28 cellular contexts compared by ENCODE assay signal in genomic region chr4:186458050-186458449, GRCh38.
"Had no signal": no experiment of that assay in that cellular context is flagged by ENCODE, and none has a peak within 500 bp of the region (broad histone marks: within the 10 kb centered on the region; RNA-seq: fewer than 3 reads in every experiment).

No MANE protein-coding gene starts in this region.

- H3K27ac Mint-ChIP-seq: naive thymus-derived CD4-positive, alpha-beta T cell; natural killer cell; nephron; neural progenitor cell; progenitor cell of endocrine pancreas; stimulated activated memory B cell treated with anti-CD40 and anti-IgM and Interleukin-4, amounts not matched to agents 10 μg/mL and 1 μg/mL and 100 μg/mL, for 72 hours had no signal

- H3K27me3 ChIP-seq: neural progenitor cell, ovary, spleen, thyroid gland, tibial nerve, upper lobe of left lung, vagina had no signal

- H3K4me1 ChIP-seq: parathyroid adenoma, psoas muscle, right lobe of liver, spleen, thyroid gland, tibial nerve, upper lobe of left lung, vagina had no signal

- H3K9me3 ChIP-seq: ovary, psoas muscle, right lobe of liver, thoracic aorta, thyroid gland, vagina had no signal

- H3K36me3 ChIP-seq: neural progenitor cell, ovary, right lobe of liver, spleen, thoracic aorta, thyroid gland, tibial nerve, upper lobe of left lung, vagina had no signal

- DNase-seq: naive thymus-derived CD4-positive, alpha-beta T cell; natural killer cell; occipital lobe; ovary; posterior cingulate gyrus; psoas muscle; right cardiac atrium; right lobe of liver; spleen; stimulated activated CD4-positive, alpha-beta T cell treated with anti-CD3 and anti-CD28 coated beads, Interleukin-12 subunit alpha, Interleukin-12 subunit beta, amount 100 ng/mL, for 4 hours; stimulated activated CD4-positive, alpha-beta T cell treated with anti-CD3 and anti-CD28 coated beads, Interleukin-1b, Interleukin-23, amount 100 ng/mL, for 48 hours; stimulated activated CD4-positive, alpha-beta T cell treated with anti-CD3 and anti-CD28 coated beads, Interleukin-4, amount 100 ng/mL, for 1 hour; stimulated activated naive CD4-positive, alpha-beta T cell; stimulated activated naive CD8-positive, alpha-beta T cell treated with anti-CD3 and anti-CD28 coated beads, Interleukin-15, amount 100 ng/mL, for 72 hours; stimulated activated naive CD8-positive, alpha-beta T cell treated with anti-CD3 and anti-CD28 coated beads, Interleukin-15, Interleukin-2, amounts not matched to agents 100 U/mL and 50 U/mL, for 24 hours; thyroid gland; trophoblast cell; upper lobe of left lung had no signal

- H3K27me3 Mint-ChIP-seq: progenitor cell of endocrine pancreas; stimulated activated memory B cell treated with anti-CD40 and anti-IgM and Interleukin-4, amounts not matched to agents 10 μg/mL and 1 μg/mL and 100 μg/mL, for 72 hours had no signal

- ATAC-seq: naive thymus-derived CD4-positive, alpha-beta T cell; natural killer cell; psoas muscle; right cardiac atrium; right lobe of liver; stimulated activated memory B cell treated with anti-CD40 and anti-IgM and Interleukin-4, amounts not matched to agents 10 μg/mL and 1 μg/mL and 100 μg/mL, for 72 hours; stimulated activated naive CD8-positive, alpha-beta T cell treated with anti-CD3 and anti-CD28 coated beads, Interleukin-15, amount 100 ng/mL, for 72 hours; stimulated activated naive CD8-positive, alpha-beta T cell treated with anti-CD3 and anti-CD28 coated beads, Interleukin-15, Interleukin-2, amounts not matched to agents 100 U/mL and 50 U/mL, for 24 hours had no signal

- H3K4me1 Mint-ChIP-seq: naive thymus-derived CD4-positive, alpha-beta T cell; natural killer cell; nephron; neural progenitor cell; stimulated activated memory B cell treated with anti-CD40 and anti-IgM and Interleukin-4, amounts not matched to agents 10 μg/mL and 1 μg/mL and 100 μg/mL, for 72 hours; stimulated activated naive CD8-positive, alpha-beta T cell treated with anti-CD3 and anti-CD28 coated beads, Interleukin-15, amount 100 ng/mL, for 72 hours had no signal

- H3K4me3 Mint-ChIP-seq: naive thymus-derived CD4-positive, alpha-beta T cell; natural killer cell; nephron; neural progenitor cell; stimulated activated memory B cell treated with anti-CD40 and anti-IgM and Interleukin-4, amounts not matched to agents 10 μg/mL and 1 μg/mL and 100 μg/mL, for 72 hours; stimulated activated naive CD8-positive, alpha-beta T cell treated with anti-CD3 and anti-CD28 coated beads, Interleukin-15, amount 100 ng/mL, for 72 hours had no signal

- H3K9me3 Mint-ChIP-seq: neural progenitor cell had no signal

- H3K36me3 Mint-ChIP-seq: naive thymus-derived CD4-positive, alpha-beta T cell; natural killer cell; neural progenitor cell; stimulated activated memory B cell treated with anti-CD40 and anti-IgM and Interleukin-4, amounts not matched to agents 10 μg/mL and 1 μg/mL and 100 μg/mL, for 72 hours had no signal

- H3K27ac ChIP-seq: neural progenitor cell, ovary, parathyroid adenoma, psoas muscle, right lobe of liver, skin epidermis, spleen, thoracic aorta, thyroid gland, tibial nerve, upper lobe of left lung, vagina had no signal

- H3K4me3 ChIP-seq: neural progenitor cell, ovary, psoas muscle, right lobe of liver, skin epidermis, smooth muscle cell, spleen, thoracic aorta, thyroid gland, tibial nerve, upper lobe of left lung, vagina had no signal
